ENCODE assay signal across 12 cellular contexts in the genomic region with DNA sequence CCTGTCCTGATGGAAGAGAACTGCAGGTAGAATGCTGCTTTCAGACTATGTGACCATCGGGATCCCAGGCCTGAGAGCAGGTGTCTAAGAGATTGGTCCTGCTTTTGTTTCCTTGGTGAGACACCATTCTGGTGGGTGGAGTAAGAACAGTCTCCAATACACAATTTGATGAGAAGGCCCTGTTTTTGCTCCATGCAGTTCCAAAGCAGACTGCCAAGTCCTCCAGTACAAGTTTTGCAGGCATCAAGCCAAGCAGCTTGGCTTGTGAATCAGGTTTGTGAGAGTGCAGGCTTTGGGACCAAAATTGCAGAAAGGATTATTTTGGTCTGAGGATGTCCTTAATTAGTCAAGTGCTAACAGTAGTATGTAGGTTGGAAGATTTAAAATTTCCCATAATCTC.
DNase-seq lines count a peak whose midpoint lies in the region; ATAC-seq and TF ChIP-seq lines count a peak whose summit lies in the region.
"Had no signal": no experiment of that assay in that cellular context is flagged by ENCODE, and none has a peak within 500 bp of the region (broad histone marks: within the 10 kb centered on the region; RNA-seq: fewer than 3 reads in every experiment).

No MANE protein-coding gene starts in this region.

- DNase-seq in AG08395 (ENCODE audit: low spot score) (peak; percentile 42), NCI-H69 (lab: John Stamatoyannopoulos, UW) (peak; percentile 41), fibroblast of the aortic adventitia (ENCODE audit: low read depth) (peak; percentile 90), non-pigmented ciliary epithelial cell (ENCODE audit: low read depth) (peak; percentile 27), NCI-H2081 treated with DMSO at 0.1 percent for 48 hours (lab: John Stamatoyannopoulos, UW) (no peak), germinal center (ENCODE audit: low spot score) (no peak), T1000 (lab: John Stamatoyannopoulos, UW) (no peak)
- DNase-seq: activated CD4-positive, CD25-positive, alpha-beta regulatory T cell treated with anti-CD3 and anti-CD28 coated beads, Interleukin-2, amount 50 U/mL, for 72 hours; cerebellar nuclear complex; COR-L47; stimulated activated CD4-positive, alpha-beta T cell treated with anti-CD3 and anti-CD28 coated beads, Interleukin-15, amount 100 ng/mL, for 24 hours had no signal

- TF ChIP-seq CTCF in fibroblast of the aortic adventitia (IDR thresholded peaks at IDR 0.05; ENCODE audit: insufficient read depth, low read length): no peak

- no peak overlapping the region for H3K4me3 ChIP-seq in fibroblast of the aortic adventitia (ENCODE audit: low read depth, low read length)

- ATAC-seq in GM18517 (IDR thresholded peaks at IDR 0.05; ENCODE audit: unreplicated experiment): no peak

Comparison
In these comparisons a context has a peak if more than half of its experiments do, and no peak if none do; other contexts are left out.
1. DNase-seq: peak in AG08395 (single experiment), NCI-H69 (single experiment), fibroblast of the aortic adventitia (single experiment) and non-pigmented ciliary epithelial cell (single experiment); none in NCI-H2081 treated with DMSO at 0.1 percent for 48 hours (single experiment), germinal center (single experiment) and T1000 (single experiment).